1 cellular context compared by ENCODE assay signal in genomic region chr1:53807916-53808315, GRCh38.
TF ChIP-seq lines count a peak whose summit lies in the region.

No MANE protein-coding gene starts in this region.

TF ChIP-seq in HEK293, 187 proteins besides CTCF, POLR2A, EP300 and RAD21 (continued from another document):
- TF ChIP-seq PRDM2 (tag by site-specific recombination; IDR thresholded peaks at IDR 0.05; ENCODE audit: borderline replicate concordance) (no peak), ZNF221 (tag by site-specific recombination; IDR thresholded peaks at IDR 0.05; ENCODE audit: borderline replicate concordance) (no peak), TSHZ1 (tag by site-specific recombination; IDR thresholded peaks at IDR 0.05; ENCODE audit: borderline replicate concordance) (peak; percentile 34; the same call in 1 of the 2 replicates), ZFP41 (tag by site-specific recombination; IDR thresholded peaks at IDR 0.05; ENCODE audit: borderline replicate concordance) (no peak), GLI2 (tag by site-specific recombination; IDR thresholded peaks at IDR 0.05; ENCODE audit: borderline replicate concordance, low read depth) (peak; percentile 39; the same call in 1 of the 2 replicates), PRDM6 (tag by site-specific recombination; IDR thresholded peaks at IDR 0.05) (peak; percentile 80), MEIS1 (CRISPR knock-in tag; IDR thresholded peaks at IDR 0.05; ENCODE audit: borderline replicate concordance) (no peak), ZNF37A (tag by site-specific recombination; IDR thresholded peaks at IDR 0.05) (no peak), ZSCAN5A (tag by site-specific recombination; IDR thresholded peaks at IDR 0.05) (no peak)
